Comparison of ENCODE assay signal across 10 cellular contexts in the genomic region with DNA sequence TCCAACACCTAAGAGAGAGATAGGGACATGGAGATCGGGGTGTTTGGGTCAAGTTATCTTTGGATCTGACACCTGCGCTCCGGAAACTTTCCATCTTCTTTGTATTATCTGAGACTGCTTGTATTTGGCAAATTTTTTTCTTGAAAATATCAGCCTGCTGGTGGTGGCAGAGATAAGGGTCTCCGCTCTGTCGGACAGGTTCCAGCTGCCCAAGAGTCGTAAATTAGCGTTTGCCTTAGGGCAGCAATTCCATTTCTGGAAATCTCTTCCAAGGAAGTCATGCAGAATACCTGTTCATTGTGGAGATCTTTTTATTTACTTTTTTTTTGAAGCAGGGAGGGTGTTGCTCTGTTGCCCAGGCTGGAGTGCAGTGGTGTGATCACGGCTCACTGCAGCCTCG. TPM values are rescaled to one million over a fixed set of nuclear protein-coding genes. Genes with fewer than 3 reads are reported as not detected.
DNase-seq lines count a peak whose midpoint lies in the region; ATAC-seq and TF ChIP-seq lines count a peak whose summit lies in the region.
"Had no signal": no experiment of that assay in that cellular context is flagged by ENCODE, and none has a peak within 500 bp of the region (broad histone marks: within the 10 kb centered on the region; RNA-seq: fewer than 3 reads in every experiment).

No MANE protein-coding gene starts in this region.

- TF ChIP-seq CTCF in SU-DHL-6 (IDR thresholded peaks at IDR 0.05; ENCODE audit: insufficient read depth, low read length, poor library complexity, severe bottlenecking) (no peak), esophagus squamous epithelium (IDR thresholded peaks at IDR 0.05) (no peak), prostate gland (IDR thresholded peaks at IDR 0.05) (no peak)

- DNase-seq in H7 = no peak
- no peak for DNase-seq in esophagus squamous epithelium (lab: John Stamatoyannopoulos, UW)
- DNase-seq in prostate gland (ENCODE audit: low spot score) = no peak
- DNase-seq in COR-L47 (lab: John Stamatoyannopoulos, UW) = no peak
- DNase-seq in NCI-H82 (lab: John Stamatoyannopoulos, UW) = no peak
- DNase-seq: Kasumi-1, OCI-M1 had no signal

- no peaks in the 10 kb centered on the region for H3K36me3 ChIP-seq in H7 (replicated peaks; ENCODE audit: control insufficient read depth, insufficient read depth, low read length)
- H3K36me3 ChIP-seq in SU-DHL-6 (ENCODE audit: low read length) = no peaks in the 10 kb centered on the region
- no peaks in the 10 kb centered on the region for H3K36me3 ChIP-seq in esophagus squamous epithelium
- no peaks in the 10 kb centered on the region for H3K36me3 ChIP-seq in prostate gland
- H3K36me3 ChIP-seq: thoracic aorta had no signal

- 38 to 47% methylated on average over 7 to 9 of the region's 9 CpGs for WGBS in esophagus squamous epithelium, 2 donors
- 33% methylated on average over 9 of the region's 9 CpGs for WGBS in prostate gland

- H3K4me3 ChIP-seq in H7 (ENCODE audit: insufficient read depth, low read depth, low read length) = peak overlapping the region; percentile 51
- no peak overlapping the region for H3K4me3 ChIP-seq in SU-DHL-6 (ENCODE audit: insufficient read depth, low read length, poor library complexity, severe bottlenecking)
- H3K4me3 ChIP-seq in esophagus squamous epithelium = peak overlapping the region in 3 of 4 donors; percentile 41 to 65 (median 46)
- peak overlapping the region; percentile 33 to 41 for H3K4me3 ChIP-seq in prostate gland

- peak overlapping the region; percentile 62 for H2AFZ ChIP-seq in SU-DHL-6 (ENCODE audit: low read depth, low read length, severe bottlenecking)

- H3K4me2 ChIP-seq in SU-DHL-6 (ENCODE audit: low read depth, low read length, poor library complexity, severe bottlenecking) = peak overlapping the region; percentile 57

- H3K79me2 ChIP-seq in SU-DHL-6 (ENCODE audit: insufficient read depth, low read length) = no peaks in the 10 kb centered on the region

- no peak overlapping the region for H3K27ac ChIP-seq in SU-DHL-6 (ENCODE audit: low read depth, low read length)
- peak overlapping the region; percentile 21 to 61 (median 57) for H3K27ac ChIP-seq in esophagus squamous epithelium
- peak overlapping the region in 1 of 2 donors; percentile 54 for H3K27ac ChIP-seq in prostate gland
- H3K27ac ChIP-seq: thoracic aorta had no signal

- H3K9me3 ChIP-seq in SU-DHL-6 (ENCODE audit: insufficient read depth, low read length) (no peaks in the 10 kb centered on the region), esophagus squamous epithelium (no peaks in the 10 kb centered on the region), prostate gland (no peaks in the 10 kb centered on the region)
- H3K9me3 ChIP-seq: thoracic aorta had no signal

- H3K27me3 ChIP-seq in H7 (ENCODE audit: control insufficient read depth, insufficient read depth, low read length) = peaks cover 4% of the 10 kb centered on the region; the same call in 1 of the 2 replicates
- H3K27me3 ChIP-seq in SU-DHL-6 (ENCODE audit: low read length) = no peaks in the 10 kb centered on the region
- peaks cover 0 to 6% (median 0%) of the 10 kb centered on the region in 4 donors for H3K27me3 ChIP-seq in esophagus squamous epithelium
- H3K27me3 ChIP-seq in prostate gland (replicated peaks; ENCODE audit: insufficient read depth) = no peaks in the 10 kb centered on the region

- TF ChIP-seq POLR2A in esophagus squamous epithelium (IDR thresholded peaks at IDR 0.05) = no peak
- no peak for TF ChIP-seq POLR2A in prostate gland (IDR thresholded peaks at IDR 0.05)

- H3F3A ChIP-seq in SU-DHL-6 (ENCODE audit: insufficient read depth) = no peaks in the 10 kb centered on the region

- H3K9me2 ChIP-seq in SU-DHL-6 (replicated peaks; ENCODE audit: insufficient read depth, low read length) = no peaks in the 10 kb centered on the region

- intact Hi-C loops in esophagus squamous epithelium (cut with DNase I) = no loop called here
- intact Hi-C loops in prostate gland (cut with DNase I) = no loop called here

- H3K9ac ChIP-seq in SU-DHL-6 (ENCODE audit: low read length) = no peak overlapping the region

- ATAC-seq in HG03469 (IDR thresholded peaks at IDR 0.05; ENCODE audit: unreplicated experiment) = no peak

- H4K20me1 ChIP-seq in SU-DHL-6 (ENCODE audit: low read depth, low read length) = no peaks in the 10 kb centered on the region

- H3K4me1 ChIP-seq in esophagus squamous epithelium (peaks cover 9 to 14% (median 10%) of the 10 kb centered on the region in 3 donors), prostate gland (replicated peaks) (no peaks in the 10 kb centered on the region)

RNA-seq across cellular contexts. Expression of gene CSNK1E, which starts 19.5 kb away (rescaled TPM):
- total RNA-seq in H7 (2014; rRNA removed; shearing (Covaris generic)) = 307 and 335 TPM in 2 replicates
- 10 to 100 TPM; 40.8 to 94.4 (median 55.9) TPM for total RNA-seq in esophagus squamous epithelium
- 100 to 1,000 TPM in 1 of 2 donors, 10 to 100 TPM in 1; 82.8 to 190 TPM for total RNA-seq in prostate gland
